ENCODE assay signal across 2 cellular contexts in the genomic region with DNA sequence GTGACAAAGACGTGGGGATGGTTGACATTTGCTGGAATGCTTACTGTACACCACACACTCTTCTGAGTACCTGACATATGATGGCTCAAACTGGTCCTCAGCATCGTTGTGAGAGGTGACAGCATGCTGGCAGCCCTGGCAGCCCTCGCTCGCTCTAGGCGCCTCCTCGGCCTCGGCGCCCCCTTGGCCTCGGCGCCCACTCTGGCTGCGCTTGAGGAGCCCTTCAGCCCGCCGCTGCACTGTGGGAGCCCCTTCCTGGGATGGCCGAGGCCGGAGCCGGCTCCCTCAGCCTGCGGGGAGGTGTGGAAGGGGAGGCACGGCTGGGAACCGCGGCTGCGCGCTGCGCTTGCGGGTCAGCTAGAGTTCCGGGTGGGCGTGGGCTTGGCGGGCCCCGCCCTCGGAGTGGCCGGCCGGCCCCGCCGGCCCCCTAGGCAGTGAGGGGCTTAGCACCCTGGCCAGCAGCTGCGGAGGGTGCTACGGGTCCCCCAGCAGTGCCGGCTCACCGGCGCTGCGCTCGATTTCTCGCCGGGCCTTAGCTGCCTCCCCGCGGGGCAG. TPM values are rescaled to one million over a fixed set of nuclear protein-coding genes. Genes with fewer than 3 reads are reported as not detected.
"Had no signal": no experiment of that assay in that cellular context is flagged by ENCODE, and none has a peak within 500 bp of the region (broad histone marks: within the 10 kb centered on the region; RNA-seq: fewer than 3 reads in every experiment).

No MANE protein-coding gene starts in this region.

RNA-seq across cellular contexts. Expression of a gene that starts 42.2 kb away (rescaled TPM):
- total RNA-seq: endothelial cell of umbilical vein had no signal
- polyA plus RNA-seq: endothelial cell of umbilical vein, immature natural killer cell had no signal
